In the genomic region with DNA sequence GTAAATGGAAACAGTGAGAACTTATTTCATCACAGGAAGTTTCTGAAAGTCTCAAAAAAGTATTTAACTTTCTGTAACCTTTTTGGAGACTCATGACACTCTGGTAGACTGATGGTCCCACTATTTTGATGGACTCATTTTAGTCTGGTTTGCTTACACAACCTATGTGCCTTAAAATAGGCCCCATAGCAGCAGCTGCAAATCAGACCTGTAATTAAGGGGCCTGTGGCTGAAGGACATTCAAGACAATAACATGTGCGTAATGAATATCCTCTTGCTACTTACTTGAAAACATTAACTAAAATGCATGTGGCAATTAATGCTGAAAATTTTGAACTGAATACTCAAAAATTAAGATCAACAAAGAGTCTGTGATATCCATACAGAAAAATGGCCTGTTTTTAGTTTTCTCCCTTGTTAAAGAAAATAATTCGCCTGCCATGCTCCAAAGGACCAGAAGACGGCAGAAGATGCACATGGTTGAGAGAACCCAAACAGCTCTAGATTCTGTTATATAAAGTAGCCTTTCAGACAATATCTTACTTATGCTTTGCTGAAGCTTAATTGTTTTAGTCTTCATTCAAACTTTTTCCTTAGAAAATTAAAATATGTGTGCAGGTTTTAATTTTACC, we compare ENCODE assay signal across 9 cellular contexts.
DNase-seq lines count a peak whose midpoint lies in the region; ATAC-seq and TF ChIP-seq lines count a peak whose summit lies in the region.
"Had no signal": no experiment of that assay in that cellular context is flagged by ENCODE, and none has a peak within 500 bp of the region (broad histone marks: within the 10 kb centered on the region; RNA-seq: fewer than 3 reads in every experiment).

No MANE protein-coding gene starts in this region.

- peak; percentile 63 for TF ChIP-seq CTCF in RWPE2 (IDR thresholded peaks at IDR 0.05; ENCODE audit: poor library complexity, severe bottlenecking)
- peak; percentile 20 for TF ChIP-seq CTCF in glutamatergic neuron (IDR thresholded peaks at IDR 0.05; ENCODE audit: partially characterized antibody, unreplicated experiment)

- no peaks in the 10 kb centered on the region for H3K9me3 ChIP-seq in RWPE2 (ENCODE audit: severe bottlenecking)

- ATAC-seq in RWPE2 (ENCODE audit: low read depth) (0 out of 3 replicates have a peak, but pooled peaks have one; percentile 38), GM21381 (IDR thresholded peaks at IDR 0.05; ENCODE audit: unreplicated experiment) (no peak), HG03280 (IDR thresholded peaks at IDR 0.05; ENCODE audit: unreplicated experiment) (no peak)

- no peak overlapping the region for H3K27ac ChIP-seq in RWPE2 (ENCODE audit: poor library complexity, severe bottlenecking)

- peak; percentile 5 for DNase-seq in DMS153 treated with DMSO at 0.1 percent for 48 hours (lab: John Stamatoyannopoulos, UW; ENCODE audit: unreplicated experiment)
- DNase-seq in DMS153 (lab: John Stamatoyannopoulos, UW): no peak
- DNase-seq in RWPE2 (ENCODE audit: low spot score): no peak
- no peak for DNase-seq in glutamatergic neuron
- DNase-seq in stromal cell of bone marrow (ENCODE audit: low read depth): peak; percentile 33
- no peak for DNase-seq in activated naive CD4-positive, alpha-beta T cell treated with anti-CD3 and anti-CD28 coated beads, Interleukin-2, amount 50 U/mL, for 16 hours

- H3K4me3 ChIP-seq in RWPE2 (ENCODE audit: severe bottlenecking): no peak overlapping the region

- H3K36me3 Mint-ChIP-seq in glutamatergic neuron (ENCODE audit: unreplicated experiment): no peaks in the 10 kb centered on the region

- H3K4me3 Mint-ChIP-seq in glutamatergic neuron (ENCODE audit: unreplicated experiment): no peak overlapping the region
- H3K4me3 Mint-ChIP-seq: B cell had no signal

- H3K36me3 ChIP-seq in RWPE2 (ENCODE audit: low read depth): no peaks in the 10 kb centered on the region

- H3K4me1 Mint-ChIP-seq in glutamatergic neuron (ENCODE audit: low read depth, unreplicated experiment): no peaks in the 10 kb centered on the region
- H3K4me1 Mint-ChIP-seq: B cell had no signal

- no peaks in the 10 kb centered on the region for H3K9me3 Mint-ChIP-seq in glutamatergic neuron (ENCODE audit: unreplicated experiment)

- H3K27me3 Mint-ChIP-seq in glutamatergic neuron (ENCODE audit: unreplicated experiment): no peaks in the 10 kb centered on the region
- H3K27me3 Mint-ChIP-seq: B cell had no signal

- H3K4me1 ChIP-seq in RWPE2 (ENCODE audit: insufficient read depth, poor library complexity, severe bottlenecking): no peaks in the 10 kb centered on the region

- no peaks in the 10 kb centered on the region for H3K27me3 ChIP-seq in RWPE2 (ENCODE audit: insufficient read depth, poor library complexity, severe bottlenecking)

- H3K27ac Mint-ChIP-seq in glutamatergic neuron (ENCODE audit: unreplicated experiment): no peak overlapping the region
- H3K27ac Mint-ChIP-seq: B cell had no signal

Comparison
In these comparisons a context has a peak if more than half of its experiments do, and no peak if none do; other contexts are left out.
1. DNase-seq: peak in DMS153 treated with DMSO at 0.1 percent for 48 hours (single experiment) and stromal cell of bone marrow (single experiment); none in DMS153 (single experiment), RWPE2 (single experiment), glutamatergic neuron (single experiment) and activated naive CD4-positive, alpha-beta T cell treated with anti-CD3 and anti-CD28 coated beads, Interleukin-2, amount 50 U/mL, for 16 hours (single experiment).